In the genomic region with DNA sequence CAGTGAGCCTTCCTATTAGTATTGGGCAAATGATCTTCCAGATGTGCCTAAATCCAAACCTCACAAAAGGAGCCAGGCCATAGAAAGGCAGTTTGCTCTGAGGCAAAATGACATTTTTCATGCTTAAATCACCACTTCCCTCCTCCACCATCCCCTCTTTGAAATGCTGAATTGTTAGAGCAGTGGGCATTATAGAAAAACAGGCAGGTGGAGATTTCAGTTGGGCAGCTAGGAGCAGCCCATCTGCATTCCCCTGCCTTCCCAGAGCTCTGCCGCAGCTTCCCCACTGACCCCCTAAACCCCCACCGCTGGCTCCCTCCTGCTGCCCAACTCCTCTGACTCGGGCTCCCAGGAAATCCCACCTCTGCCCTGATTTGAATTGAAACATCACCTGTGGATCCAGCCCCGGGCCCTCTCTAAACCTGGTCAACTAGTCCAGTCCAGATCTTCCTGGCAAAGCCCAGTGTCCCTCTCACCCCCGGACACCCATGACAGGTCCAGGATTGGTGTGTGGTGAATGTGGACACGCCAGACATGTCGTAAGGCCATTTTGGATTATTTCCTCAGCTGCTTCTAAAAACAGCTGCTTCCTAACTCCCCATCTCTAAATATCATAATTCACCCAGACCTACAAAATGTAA, we compare ENCODE assay signal across 12 cellular contexts.
DNase-seq lines count a peak whose midpoint lies in the region; ATAC-seq and TF ChIP-seq lines count a peak whose summit lies in the region.
"Had no signal": no experiment of that assay in that cellular context is flagged by ENCODE, and none has a peak within 500 bp of the region (broad histone marks: within the 10 kb centered on the region; RNA-seq: fewer than 3 reads in every experiment).

No MANE protein-coding gene starts in this region.

- DNase-seq in H7 = peak; percentile 34
- DNase-seq in WTC11 (ENCODE audit: low spot score) = peak; percentile 15
- no peak for DNase-seq in left lobe of liver (ENCODE audit: low spot score)
- DNase-seq in gastrocnemius medialis = peak in 1 of 2 donors; percentile 31
- no peak for DNase-seq in amniotic stem cell (lab: John Stamatoyannopoulos, UW)
- DNase-seq: GF-D8 had no signal

- TF ChIP-seq CTCF in WTC11 (IDR thresholded peaks at IDR 0.05) = no peak
- no peak for TF ChIP-seq CTCF in gastrocnemius medialis (IDR thresholded peaks at IDR 0.05 in 4 of 5, conservative IDR thresholded peaks at IDR 0.05 in 1 of 5)

- H3K9me3 Mint-ChIP-seq in WTC11 = peaks cover 15% of the 10 kb centered on the region
- no peaks in the 10 kb centered on the region for H3K9me3 Mint-ChIP-seq in stimulated activated memory B cell treated with anti-CD40 and anti-IgM and Interleukin-4, amounts not matched to agents 10 μg/mL and 1 μg/mL and 100 μg/mL, for 72 hours

- no peak overlapping the region for H3K27ac Mint-ChIP-seq in WTC11
- H3K27ac Mint-ChIP-seq in stimulated activated memory B cell treated with anti-CD40 and anti-IgM and Interleukin-4, amounts not matched to agents 10 μg/mL and 1 μg/mL and 100 μg/mL, for 72 hours = no peak overlapping the region
- H3K27ac Mint-ChIP-seq: IgD-negative memory B cell had no signal

- TF ChIP-seq POLR2A in gastrocnemius medialis (IDR thresholded peaks at IDR 0.05) = no peak

- in situ Hi-C loops in gastrocnemius medialis (cut with MboI; ENCODE audit: low sequenced_read_pairs in 4 of 4) = loop anchor here (10.0 to 25.0 kb wide), 6 partner anchors 192 to 892 kb away; no protein-coding TSS in a partner anchor

- H3K36me3 Mint-ChIP-seq in WTC11 = peaks cover 7% of the 10 kb centered on the region
- H3K36me3 Mint-ChIP-seq in stimulated activated memory B cell treated with anti-CD40 and anti-IgM and Interleukin-4, amounts not matched to agents 10 μg/mL and 1 μg/mL and 100 μg/mL, for 72 hours = no peaks in the 10 kb centered on the region
- H3K36me3 Mint-ChIP-seq: IgD-negative memory B cell had no signal

- H3K27me3 Mint-ChIP-seq in WTC11 (ENCODE audit: low read depth) = no peaks in the 10 kb centered on the region
- H3K27me3 Mint-ChIP-seq in stimulated activated memory B cell treated with anti-CD40 and anti-IgM and Interleukin-4, amounts not matched to agents 10 μg/mL and 1 μg/mL and 100 μg/mL, for 72 hours = no peaks in the 10 kb centered on the region
- H3K27me3 Mint-ChIP-seq: IgD-negative memory B cell had no signal

- H3K4me1 Mint-ChIP-seq in WTC11 = peaks cover 27% of the 10 kb centered on the region
- no peaks in the 10 kb centered on the region for H3K4me1 Mint-ChIP-seq in stimulated activated memory B cell treated with anti-CD40 and anti-IgM and Interleukin-4, amounts not matched to agents 10 μg/mL and 1 μg/mL and 100 μg/mL, for 72 hours
- H3K4me1 Mint-ChIP-seq: IgD-negative memory B cell had no signal

- H3K4me3 ChIP-seq in H7 (ENCODE audit: insufficient read depth, low read depth, low read length) = no peak overlapping the region
- no peak overlapping the region for H3K4me3 ChIP-seq in gastrocnemius medialis

- H3K4me3 Mint-ChIP-seq in WTC11 = no peak overlapping the region
- H3K4me3 Mint-ChIP-seq in stimulated activated memory B cell treated with anti-CD40 and anti-IgM and Interleukin-4, amounts not matched to agents 10 μg/mL and 1 μg/mL and 100 μg/mL, for 72 hours = no peak overlapping the region
- H3K4me3 Mint-ChIP-seq: IgD-negative memory B cell had no signal

- H3K27ac ChIP-seq in gastrocnemius medialis = no peak overlapping the region
- H3K27ac ChIP-seq: C4-2B, HL-60, RWPE1 had no signal

- no peaks in the 10 kb centered on the region for H3K27me3 ChIP-seq in H7 (ENCODE audit: control insufficient read depth, insufficient read depth, low read length)
- H3K27me3 ChIP-seq in gastrocnemius medialis = no peaks in the 10 kb centered on the region

- intact Hi-C loops in gastrocnemius medialis (cut with DNase I; ENCODE audit: low total_unique reads) = loop anchor here (1.0 kb wide), 1 partner anchor 521 kb away; no protein-coding TSS in a partner anchor

- ATAC-seq in WTC11 = peak; percentile 69
- ATAC-seq in left lobe of liver = peak; percentile 10
- peak; percentile 37 to 57 for ATAC-seq in gastrocnemius medialis
- no peak for ATAC-seq in HG02884 (IDR thresholded peaks at IDR 0.05; ENCODE audit: unreplicated experiment)
- ATAC-seq in stimulated activated memory B cell treated with anti-CD40 and anti-IgM and Interleukin-4, amounts not matched to agents 10 μg/mL and 1 μg/mL and 100 μg/mL, for 72 hours = no peak

- H3K36me3 ChIP-seq in H7 (replicated peaks; ENCODE audit: control insufficient read depth, insufficient read depth, low read length) = no peaks in the 10 kb centered on the region
- no peaks in the 10 kb centered on the region for H3K36me3 ChIP-seq in gastrocnemius medialis

- POLR2A ChIA-PET in WTC11 (lab: Charles Lee) = interaction anchor here (0.5 kb wide), 1 partner anchor 156 kb away, joined by 4 read pairs; no protein-coding TSS in a partner anchor

- peaks cover 0 to 9% of the 10 kb centered on the region in 2 donors for H3K4me1 ChIP-seq in gastrocnemius medialis

- CTCF ChIA-PET in WTC11 (lab: Charles Lee) = interaction anchor here (1.0 to 1.6 kb wide), 2 partner anchors 134 to 524 kb away, joined by 3 to 4 read pairs; no protein-coding TSS in a partner anchor

- no peaks in the 10 kb centered on the region for H3K9me3 ChIP-seq in gastrocnemius medialis

TF ChIP-seq in WTC11, 78 proteins besides CTCF, POLR2A, EP300 and RAD21:
- TF ChIP-seq, protein P1, sequence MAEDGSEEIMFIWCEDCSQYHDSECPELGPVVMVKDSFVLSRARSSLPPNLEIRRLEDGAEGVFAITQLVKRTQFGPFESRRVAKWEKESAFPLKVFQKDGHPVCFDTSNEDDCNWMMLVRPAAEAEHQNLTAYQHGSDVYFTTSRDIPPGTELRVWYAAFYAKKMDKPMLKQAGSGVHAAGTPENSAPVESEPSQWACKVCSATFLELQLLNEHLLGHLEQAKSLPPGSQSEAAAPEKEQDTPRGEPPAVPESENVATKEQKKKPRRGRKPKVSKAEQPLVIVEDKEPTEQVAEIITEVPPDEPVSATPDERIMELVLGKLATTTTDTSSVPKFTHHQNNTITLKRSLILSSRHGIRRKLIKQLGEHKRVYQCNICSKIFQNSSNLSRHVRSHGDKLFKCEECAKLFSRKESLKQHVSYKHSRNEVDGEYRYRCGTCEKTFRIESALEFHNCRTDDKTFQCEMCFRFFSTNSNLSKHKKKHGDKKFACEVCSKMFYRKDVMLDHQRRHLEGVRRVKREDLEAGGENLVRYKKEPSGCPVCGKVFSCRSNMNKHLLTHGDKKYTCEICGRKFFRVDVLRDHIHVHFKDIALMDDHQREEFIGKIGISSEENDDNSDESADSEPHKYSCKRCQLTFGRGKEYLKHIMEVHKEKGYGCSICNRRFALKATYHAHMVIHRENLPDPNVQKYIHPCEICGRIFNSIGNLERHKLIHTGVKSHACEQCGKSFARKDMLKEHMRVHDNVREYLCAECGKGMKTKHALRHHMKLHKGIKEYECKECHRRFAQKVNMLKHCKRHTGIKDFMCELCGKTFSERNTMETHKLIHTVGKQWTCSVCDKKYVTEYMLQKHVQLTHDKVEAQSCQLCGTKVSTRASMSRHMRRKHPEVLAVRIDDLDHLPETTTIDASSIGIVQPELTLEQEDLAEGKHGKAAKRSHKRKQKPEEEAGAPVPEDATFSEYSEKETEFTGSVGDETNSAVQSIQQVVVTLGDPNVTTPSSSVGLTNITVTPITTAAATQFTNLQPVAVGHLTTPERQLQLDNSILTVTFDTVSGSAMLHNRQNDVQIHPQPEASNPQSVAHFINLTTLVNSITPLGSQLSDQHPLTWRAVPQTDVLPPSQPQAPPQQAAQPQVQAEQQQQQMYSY (CRISPR knock-in tag; IDR thresholded peaks at IDR 0.05) = peak; percentile 90
- TF ChIP-seq IRF2 (CRISPR knock-in tag; IDR thresholded peaks at IDR 0.05; ENCODE audit: borderline replicate concordance, low read depth) = no peak

Comparison
In these comparisons a context has a peak if more than half of its experiments do, and no peak if none do; other contexts are left out.
1. DNase-seq: peak in H7 (single experiment) and WTC11 (single experiment); none in left lobe of liver (single experiment) and amniotic stem cell (single experiment).
2. ATAC-seq: peak in WTC11 (single experiment), left lobe of liver (single experiment) and gastrocnemius medialis (2 of 2); none in HG02884 (single experiment) and stimulated activated memory B cell treated with anti-CD40 and anti-IgM and Interleukin-4, amounts not matched to agents 10 μg/mL and 1 μg/mL and 100 μg/mL, for 72 hours (single experiment).